ENCODE assay signal across 13 cellular contexts in the genomic region with DNA sequence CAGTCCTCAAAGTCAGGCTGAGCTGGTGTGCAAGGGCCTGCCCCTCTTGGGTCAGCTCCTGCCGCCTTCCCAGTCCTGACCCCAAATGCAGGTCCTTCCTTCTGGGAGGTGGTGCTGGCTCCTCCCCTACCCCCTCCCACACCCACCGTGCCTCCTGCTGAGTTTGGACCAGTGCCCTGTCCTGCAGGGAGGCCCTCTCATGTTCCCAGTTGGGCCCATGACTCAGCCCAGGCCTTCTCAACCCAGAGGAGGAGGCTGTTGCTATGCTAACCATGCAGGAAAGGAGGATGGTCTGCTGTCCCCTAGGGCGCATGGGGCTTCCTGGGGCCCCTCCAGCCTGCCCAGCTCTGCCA. TPM values are rescaled to one million over a fixed set of nuclear protein-coding genes. Genes with fewer than 3 reads are reported as not detected.
A peak's percentile ranks its signal among the peaks of the same experiment; 100 is the strongest.
DNase-seq lines count a peak whose midpoint lies in the region; FAIRE-seq and TF ChIP-seq lines count a peak whose summit lies in the region.
"Had no signal": no experiment of that assay in that cellular context is flagged by ENCODE, and none has a peak within 500 bp of the region (broad histone marks: within the 10 kb centered on the region; RNA-seq: fewer than 3 reads in every experiment).

No MANE protein-coding gene starts in this region.

- 0 to 46% (median 31%) methylated on average over 1 to 3 of the region's 3 CpGs for WGBS in stomach, 5 donors

- no peaks in the 10 kb centered on the region for H4K20me1 ChIP-seq in fibroblast of lung (ENCODE audit: control insufficient read depth, extremely low read depth, insufficient read depth, low read length)

- H3K27ac ChIP-seq in fibroblast of lung (ENCODE audit: insufficient read depth, low read length) = no peak overlapping the region
- H3K27ac ChIP-seq in stomach = peak overlapping the region in 3 of 5 donors; percentile 36 to 67 (median 40)
- H3K27ac ChIP-seq: spleen had no signal

- H3K4me1 ChIP-seq in fibroblast of lung (ENCODE audit: control insufficient read depth, extremely low read depth, insufficient read depth, low read length) (peaks cover 14% of the 10 kb centered on the region), stomach (peaks cover 35 to 53% (median 52%) of the 10 kb centered on the region in 4 donors)

- intact Hi-C loops in stomach (cut with DNase I; ENCODE audit: low total_unique reads) = no loop called here

- TF ChIP-seq EP300 in stomach (IDR thresholded peaks at IDR 0.05) = no peak

- no peaks in the 10 kb centered on the region for H3K79me2 ChIP-seq in fibroblast of lung (ENCODE audit: control insufficient read depth, insufficient read depth, low read length)

- TF ChIP-seq POLR2A in stomach (IDR thresholded peaks at IDR 0.05) = no peak

- H3K4me2 ChIP-seq in fibroblast of lung (ENCODE audit: extremely low read depth, insufficient read depth, low read length) = no peak overlapping the region

- TF ChIP-seq CTCF in fibroblast of lung (conservative IDR thresholded peaks at IDR 0.05 in 1 of 2, IDR thresholded peaks at IDR 0.05 in 1 of 2; ENCODE audit: low read depth in 1 of 2, low read length in 2 of 2) (no peak), stomach (IDR thresholded peaks at IDR 0.05) (no peak)

- no peaks in the 10 kb centered on the region for H3K27me3 ChIP-seq in fibroblast of lung (ENCODE audit: control insufficient read depth, insufficient read depth, low read length)
- H3K27me3 ChIP-seq in stomach = no peaks in the 10 kb centered on the region
- H3K27me3 ChIP-seq: spleen had no signal

- H3K9me3 ChIP-seq in fibroblast of lung (ENCODE audit: control insufficient read depth, insufficient read depth, low read depth, low read length) = no peaks in the 10 kb centered on the region
- H3K9me3 ChIP-seq in stomach = no peaks in the 10 kb centered on the region
- H3K9me3 ChIP-seq: spleen had no signal

- no peak overlapping the region for H3K9ac ChIP-seq in fibroblast of lung (ENCODE audit: insufficient read depth, low read length)

- no peak for FAIRE-seq in GM19239 (lab: Jason Lieb, UNC)

- peak; percentile 13 for DNase-seq in NCI-H2196 (lab: John Stamatoyannopoulos, UW; ENCODE audit: unreplicated experiment)
- no peak for DNase-seq in NCI-H2196 treated with DMSO at 0.1 percent for 48 hours (lab: John Stamatoyannopoulos, UW; ENCODE audit: unreplicated experiment)
- peak; percentile 49 for DNase-seq in RKO (ENCODE audit: low spot score)
- peak; percentile 84 to 86 for DNase-seq in fibroblast of lung (ENCODE audit: low read depth in 2 of 2)
- peak; percentile 57 for DNase-seq in stomach
- DNase-seq in SW480 (ENCODE audit: low spot score) = no peak
- DNase-seq in GM19239 (ENCODE audit: insufficient read length, low spot score) = no peak
- DNase-seq in medulla oblongata (ENCODE audit: extremely low spot score) = no peak
- DNase-seq: dermis blood vessel endothelial cell, immature natural killer cell, KBM-7, substantia nigra had no signal

- H3K4me3 ChIP-seq in fibroblast of lung (replicated peaks in 1 of 4; ENCODE audit: control extremely low read depth in 1 of 4, insufficient read depth in 1 of 4, low read depth in 3 of 4, low read length in 4 of 4) (no peak overlapping the region), stomach (no peak overlapping the region)
- H3K4me3 ChIP-seq: spleen had no signal

- H3K36me3 ChIP-seq in fibroblast of lung (ENCODE audit: control insufficient read depth, insufficient read depth, low read length) (no peaks in the 10 kb centered on the region), stomach (no peaks in the 10 kb centered on the region)
- H3K36me3 ChIP-seq: spleen had no signal

- no peak overlapping the region for H2AFZ ChIP-seq in fibroblast of lung (ENCODE audit: low read length)

RNA-seq across cellular contexts. Expression of a gene that starts 4.4 kb away (rescaled TPM):
- total RNA-seq in fibroblast of lung (2.3 and 2.8 TPM in 2 replicates), stomach (10 to 100 TPM in 3 of 5 donors, 1 to 10 TPM in 2; 4.7 to 59.7 (median 13.2) TPM)
- polyA plus RNA-seq in fibroblast of lung (0.99 and 1.1 TPM in 2 replicates), stomach (1 to 10 TPM; 4.6 to 7.9 (median 5.5) TPM)
- polyA plus RNA-seq in fibroblast of lung (2012) = 1.7 and 2.1 TPM in 2 replicates
- 2.6 and 4.9 TPM in 2 replicates for polyA minus RNA-seq in fibroblast of lung (ENCODE audit: low replicate concordance)

RNA-seq across cellular contexts. Expression of a gene that starts 9.8 kb away (rescaled TPM):
- total RNA-seq in fibroblast of lung = 127 and 131 TPM in 2 replicates
- polyA plus RNA-seq in fibroblast of lung = 83.2 and 109 TPM in 2 replicates
- 98.5 and 138 TPM in 2 replicates for polyA plus RNA-seq in fibroblast of lung (2012)
- 376 and 400 TPM in 2 replicates for polyA minus RNA-seq in fibroblast of lung (ENCODE audit: low replicate concordance)
- total RNA-seq in stomach = 100 to 1,000 TPM in 4 of 5 donors, 10 to 100 TPM in 1; 85.2 to 292 (median 119) TPM
- polyA plus RNA-seq in stomach = 100 to 1,000 TPM; 100 to 123 (median 107) TPM

RNA-seq across cellular contexts. Expression of a gene that starts 52.4 kb away (rescaled TPM):
- total RNA-seq in fibroblast of lung = 60.6 and 65.1 TPM in 2 replicates
- 26.1 and 37.4 TPM in 2 replicates for polyA plus RNA-seq in fibroblast of lung
- polyA plus RNA-seq in fibroblast of lung (2012) = 56.6 and 101 TPM in 2 replicates
- 10.0 and 10.9 TPM in 2 replicates for polyA minus RNA-seq in fibroblast of lung (ENCODE audit: low replicate concordance)
- 100 to 1,000 TPM in 4 of 5 donors, 10 to 100 TPM in 1; 73.3 to 366 (median 252) TPM for total RNA-seq in stomach
- polyA plus RNA-seq in stomach = 100 to 1,000 TPM; 200 to 247 (median 213) TPM

RNA-seq across cellular contexts. Expression of a gene that starts 59.8 kb away (rescaled TPM):
- total RNA-seq in fibroblast of lung (10.3 and 13.9 TPM in 2 replicates), stomach (100 to 1,000 TPM in 1 of 5 donors, 10 to 100 TPM in 4; 12.7 to 483 (median 46.1) TPM)
- polyA plus RNA-seq in fibroblast of lung (4.0 and 6.2 TPM in 2 replicates), stomach (10 to 100 TPM in 2 of 3 donors, 1 to 10 TPM in 1; 9.6 to 15.4 (median 13.2) TPM)
- 10.2 and 14.1 TPM in 2 replicates for polyA plus RNA-seq in fibroblast of lung (2012)
- 7.9 and 8.6 TPM in 2 replicates for polyA minus RNA-seq in fibroblast of lung (ENCODE audit: low replicate concordance)
- polyA plus RNA-seq: immature natural killer cell had no signal

Comparison
In these comparisons a context has a peak if more than half of its experiments do, and no peak if none do; other contexts are left out.
1. DNase-seq: peak in NCI-H2196 (single experiment), RKO (single experiment), fibroblast of lung (2 of 2) and stomach (single experiment); none in NCI-H2196 treated with DMSO at 0.1 percent for 48 hours (single experiment), SW480 (single experiment), GM19239 (single experiment) and medulla oblongata (single experiment).